ENCODE assay signal across 8 cellular contexts in the genomic region with DNA sequence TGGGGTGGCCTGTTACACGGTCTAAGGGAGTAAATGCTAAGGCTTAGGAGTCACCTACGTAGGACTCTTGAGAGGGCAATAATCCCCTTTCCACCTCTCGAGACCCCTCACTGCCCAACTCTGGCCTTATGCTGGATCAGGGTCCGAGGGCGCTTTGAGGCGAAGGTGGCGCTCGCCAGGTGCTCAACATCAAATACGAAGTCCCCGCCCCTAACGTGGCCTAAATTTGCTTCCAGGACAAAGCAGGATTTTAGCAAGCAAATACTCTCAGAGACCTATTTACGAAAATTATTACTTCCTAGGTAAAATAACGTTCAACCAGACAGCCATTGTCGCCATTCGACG. TPM values are rescaled to one million over a fixed set of nuclear protein-coding genes. Genes with fewer than 3 reads are reported as not detected.
DNase-seq lines count a peak whose midpoint lies in the region; ATAC-seq and TF ChIP-seq lines count a peak whose summit lies in the region.

No MANE protein-coding gene starts in this region.

- peaks cover 40% of the 10 kb centered on the region for H3K4me1 Mint-ChIP-seq in CD14-positive monocyte

- H3F3A ChIP-seq in neural cell (ENCODE audit: insufficient read depth, low read length, poor library complexity, severe bottlenecking): peaks cover 3% of the 10 kb centered on the region

- H3K27me3 ChIP-seq in duodenal mucosa (ENCODE audit: control insufficient read depth in 1 of 2, insufficient read depth in 2 of 2, low read length in 2 of 2) (no peaks in the 10 kb centered on the region), neural cell (ENCODE audit: insufficient read depth, low read depth, low read length) (no peaks in the 10 kb centered on the region)

- H3K4me1 ChIP-seq in duodenal mucosa (ENCODE audit: control insufficient read depth in 1 of 2, insufficient read depth in 2 of 2, low read length in 2 of 2): peaks cover 34 to 37% of the 10 kb centered on the region in 2 donors

- no peak for TF ChIP-seq RAD21 in neural cell (conservative IDR thresholded peaks at IDR 0.05)

- intact Hi-C loops in CD14-positive monocyte (cut with micrococcal nuclease): loop anchor here (5.0 to 10.0 kb wide), 3 partner anchors 114 to 181 kb away; a partner anchor contains a TSS

- peaks cover 0 to 6% of the 10 kb centered on the region in 2 donors for H3K36me3 ChIP-seq in duodenal mucosa (ENCODE audit: control insufficient read depth in 1 of 2, insufficient read depth in 2 of 2, low read length in 2 of 2)
- no peaks in the 10 kb centered on the region for H3K36me3 ChIP-seq in neural cell (ENCODE audit: insufficient read depth, low read length)

- H4K20me1 ChIP-seq in neural cell (ENCODE audit: insufficient read depth): no peaks in the 10 kb centered on the region

- H2AFZ ChIP-seq in neural cell (ENCODE audit: low read depth, low read length): peak overlapping the region; percentile 73

- H3K79me2 ChIP-seq in neural cell (replicated peaks; ENCODE audit: insufficient read depth, low read length): peaks cover 17% of the 10 kb centered on the region

- no peak for TF ChIP-seq EP300 in neural cell (conservative IDR thresholded peaks at IDR 0.05; ENCODE audit: poor library complexity, severe bottlenecking)

- peak overlapping the region; percentile 99 for H3K27ac ChIP-seq in duodenal mucosa (ENCODE audit: low read depth, low read length)
- peak overlapping the region; percentile 38 for H3K27ac ChIP-seq in neural cell (ENCODE audit: low read length)

- peaks cover 0 to 1% (median 0%) of the 10 kb centered on the region in 7 donors for H3K9me3 Mint-ChIP-seq in CD14-positive monocyte

- DNase-seq in CD14-positive monocyte (ENCODE audit: low spot score) (no peak), LNCaP clone FGC (ENCODE audit: low read depth) (no peak), HPDE6-E6E7 (ENCODE audit: extremely low spot score) (no peak), hippocampal formation (lab: John Stamatoyannopoulos, UW) (no peak)

- peaks cover 18 to 23% of the 10 kb centered on the region in 2 donors for H3K36me3 Mint-ChIP-seq in CD14-positive monocyte

- peak overlapping the region; percentile 96 to 99 (median 99) for H3K27ac Mint-ChIP-seq in CD14-positive monocyte

- H3K4me3 Mint-ChIP-seq in CD14-positive monocyte: peak overlapping the region; percentile 96 to 99

- TF ChIP-seq CTCF in CD14-positive monocyte (IDR thresholded peaks at IDR 0.05) (no peak), LNCaP clone FGC (IDR thresholded peaks at IDR 0.05; ENCODE audit: control insufficient read depth, extremely low read depth, insufficient read depth) (no peak), neural cell (IDR thresholded peaks at IDR 0.05; ENCODE audit: poor library complexity, severe bottlenecking) (no peak)

- peak overlapping the region; percentile 93 for H3K4me3 ChIP-seq in LNCaP clone FGC (ENCODE audit: low read depth, low read length)
- peak overlapping the region; percentile 87 to 100 for H3K4me3 ChIP-seq in duodenal mucosa (ENCODE audit: low read depth in 1 of 2, low read length in 2 of 2)
- peak overlapping the region; percentile 89 for H3K4me3 ChIP-seq in neural cell (ENCODE audit: low read length)

- peak overlapping the region; percentile 61 for H3K4me2 ChIP-seq in neural cell (ENCODE audit: low read length)

- peak overlapping the region; percentile 100 for H3K9ac ChIP-seq in duodenal mucosa (ENCODE audit: low read depth in 1 of 2, low read length in 2 of 2)
- peak overlapping the region; percentile 89 for H3K9ac ChIP-seq in neural cell (ENCODE audit: low read length)

- peaks cover 0 to 2% (median 2%) of the 10 kb centered on the region in 3 donors for H3K27me3 Mint-ChIP-seq in CD14-positive monocyte (ENCODE audit: low read depth in 3 of 3)

- no peaks in the 10 kb centered on the region for H3K9me3 ChIP-seq in duodenal mucosa (ENCODE audit: control insufficient read depth in 1 of 2, low read length in 2 of 2)
- no peaks in the 10 kb centered on the region for H3K9me3 ChIP-seq in neural cell (ENCODE audit: low read length)

- no peaks in the 10 kb centered on the region for H3K9me2 ChIP-seq in neural cell (ENCODE audit: insufficient read depth, low read length)

- ATAC-seq in HG03342 (IDR thresholded peaks at IDR 0.05; ENCODE audit: unreplicated experiment) (no peak), GM21576 (IDR thresholded peaks at IDR 0.05; ENCODE audit: unreplicated experiment) (no peak)

TF ChIP-seq in neural cell, 6 proteins besides CTCF, POLR2A, EP300 and RAD21:
- TF ChIP-seq EZH2 (IDR thresholded peaks at IDR 0.05; ENCODE audit: borderline replicate concordance, insufficient read depth, low read length, poor library complexity, severe bottlenecking) (no peak), TAF1 (IDR thresholded peaks at IDR 0.05; ENCODE audit: low read depth) (no peak), POLR2AphosphoS5 (IDR thresholded peaks at IDR 0.05) (no peak), MXI1 (conservative IDR thresholded peaks at IDR 0.05; ENCODE audit: poor library complexity, severe bottlenecking) (no peak), SMC3 (conservative IDR thresholded peaks at IDR 0.05; ENCODE audit: poor library complexity) (no peak)
- TF ChIP-seq, protein P1, sequence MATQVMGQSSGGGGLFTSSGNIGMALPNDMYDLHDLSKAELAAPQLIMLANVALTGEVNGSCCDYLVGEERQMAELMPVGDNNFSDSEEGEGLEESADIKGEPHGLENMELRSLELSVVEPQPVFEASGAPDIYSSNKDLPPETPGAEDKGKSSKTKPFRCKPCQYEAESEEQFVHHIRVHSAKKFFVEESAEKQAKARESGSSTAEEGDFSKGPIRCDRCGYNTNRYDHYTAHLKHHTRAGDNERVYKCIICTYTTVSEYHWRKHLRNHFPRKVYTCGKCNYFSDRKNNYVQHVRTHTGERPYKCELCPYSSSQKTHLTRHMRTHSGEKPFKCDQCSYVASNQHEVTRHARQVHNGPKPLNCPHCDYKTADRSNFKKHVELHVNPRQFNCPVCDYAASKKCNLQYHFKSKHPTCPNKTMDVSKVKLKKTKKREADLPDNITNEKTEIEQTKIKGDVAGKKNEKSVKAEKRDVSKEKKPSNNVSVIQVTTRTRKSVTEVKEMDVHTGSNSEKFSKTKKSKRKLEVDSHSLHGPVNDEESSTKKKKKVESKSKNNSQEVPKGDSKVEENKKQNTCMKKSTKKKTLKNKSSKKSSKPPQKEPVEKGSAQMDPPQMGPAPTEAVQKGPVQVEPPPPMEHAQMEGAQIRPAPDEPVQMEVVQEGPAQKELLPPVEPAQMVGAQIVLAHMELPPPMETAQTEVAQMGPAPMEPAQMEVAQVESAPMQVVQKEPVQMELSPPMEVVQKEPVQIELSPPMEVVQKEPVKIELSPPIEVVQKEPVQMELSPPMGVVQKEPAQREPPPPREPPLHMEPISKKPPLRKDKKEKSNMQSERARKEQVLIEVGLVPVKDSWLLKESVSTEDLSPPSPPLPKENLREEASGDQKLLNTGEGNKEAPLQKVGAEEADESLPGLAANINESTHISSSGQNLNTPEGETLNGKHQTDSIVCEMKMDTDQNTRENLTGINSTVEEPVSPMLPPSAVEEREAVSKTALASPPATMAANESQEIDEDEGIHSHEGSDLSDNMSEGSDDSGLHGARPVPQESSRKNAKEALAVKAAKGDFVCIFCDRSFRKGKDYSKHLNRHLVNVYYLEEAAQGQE (IDR thresholded peaks at IDR 0.05; ENCODE audit: borderline replicate concordance): no peak

RNA-seq across cellular contexts. Expression of a gene that starts 0.4 kb away (rescaled TPM):
- polyA plus RNA-seq in CD14-positive monocyte (10 to 100 TPM; 16.4 to 26.0 TPM), neural cell (23.5 and 25.9 TPM in 2 replicates)
- 41.4 and 46.0 TPM in 2 replicates for polyA minus RNA-seq in neural cell

RNA-seq across cellular contexts. Expression of a gene that starts 50.3 kb away (rescaled TPM):
- polyA plus RNA-seq in CD14-positive monocyte: not detected
- polyA plus RNA-seq in neural cell: not detected in 2 replicates
- polyA minus RNA-seq in neural cell: not detected in 2 replicates

RNA-seq across cellular contexts. Expression of a gene that starts 52.6 kb away (rescaled TPM):
- polyA plus RNA-seq in CD14-positive monocyte (not detected), neural cell (not detected in 2 replicates)
- polyA minus RNA-seq in neural cell: not detected in 2 replicates
